ENCODE assay signal across 19 cellular contexts in the genomic region with DNA sequence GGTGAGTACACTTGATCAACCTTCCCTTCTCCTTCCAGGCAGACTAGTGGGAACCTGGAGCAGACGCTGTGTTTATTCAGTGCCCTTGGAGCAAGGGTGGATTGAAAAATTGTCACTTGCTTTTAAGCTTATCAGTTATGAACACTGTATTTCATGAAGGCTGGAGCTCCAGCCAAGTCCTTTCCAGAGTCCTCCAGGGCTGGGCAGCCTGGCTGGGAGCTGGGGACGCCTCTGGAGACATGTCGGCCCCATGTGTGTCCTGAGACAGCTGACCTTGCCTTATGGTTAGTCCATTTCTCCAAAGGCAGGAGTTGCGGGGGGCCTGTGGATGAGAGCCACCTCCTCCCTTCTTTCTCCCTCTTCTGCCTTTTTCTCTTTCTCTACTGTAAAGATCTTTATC.
A peak's percentile ranks its signal among the peaks of the same experiment; 100 is the strongest.
DNase-seq lines count a peak whose midpoint lies in the region; ATAC-seq and TF ChIP-seq lines count a peak whose summit lies in the region.
"Had no signal": no experiment of that assay in that cellular context is flagged by ENCODE, and none has a peak within 500 bp of the region (broad histone marks: within the 10 kb centered on the region; RNA-seq: fewer than 3 reads in every experiment).

No MANE protein-coding gene starts in this region.

- H3K27me3 Mint-ChIP-seq in GM23338 (ENCODE audit: insufficient read depth, low read depth, poor library complexity): peaks cover 8% of the 10 kb centered on the region
- H3K27me3 Mint-ChIP-seq in progenitor cell of endocrine pancreas: no peaks in the 10 kb centered on the region

- H3K36me3 ChIP-seq in GM23338 (ENCODE audit: insufficient read depth): no peaks in the 10 kb centered on the region
- H3K36me3 ChIP-seq: MG63 had no signal

- H3K4me1 Mint-ChIP-seq in GM23338: peaks cover 55% of the 10 kb centered on the region
- peaks cover 35% of the 10 kb centered on the region for H3K4me1 Mint-ChIP-seq in progenitor cell of endocrine pancreas (ENCODE audit: low read depth)

- DNase-seq in GM23338 (ENCODE audit: low spot score) (no peak), coronary artery (ENCODE audit: low spot score) (peak; percentile 45), left cardiac atrium (no peak), progenitor cell of endocrine pancreas (ENCODE audit: low spot score, unreplicated experiment) (no peak), MV-4-11 (lab: John Stamatoyannopoulos, UW) (no peak), HuH-7.5 (ENCODE audit: low spot score) (no peak)
- DNase-seq: DMS53, GDM1, MG63, NCI-H1048, NCI-H1436 treated with DMSO at 0.1 percent for 48 hours, NCI-H1930, NCI-H2227 treated with DMSO at 0.1 percent for 48 hours, NCI-H510A had no signal

- 0 out of 2 replicates have a peak overlapping the region, but pooled peaks have one; percentile 26 for H3K27ac ChIP-seq in GM23338 (ENCODE audit: low read depth)
- no peak overlapping the region for H3K27ac ChIP-seq in coronary artery
- H3K27ac ChIP-seq: RWPE1 had no signal

- no peak overlapping the region for H3K4me2 ChIP-seq in GM23338

- H3K79me2 ChIP-seq in GM23338 (replicated peaks; ENCODE audit: insufficient read depth): peaks cover 98% of the 10 kb centered on the region

- H3K4me3 Mint-ChIP-seq in GM23338 (no peak overlapping the region), progenitor cell of endocrine pancreas (ENCODE audit: low read depth) (no peak overlapping the region)
- H3K4me3 Mint-ChIP-seq: CD14-positive monocyte had no signal

- no peak for ATAC-seq in GM23338
- peak; percentile 60 to 64 for ATAC-seq in left cardiac atrium
- no peak for ATAC-seq in GM19395 (IDR thresholded peaks at IDR 0.05; ENCODE audit: unreplicated experiment)
- ATAC-seq: K562, SK-N-SH treated with all-trans-retinoic acid at 6 μM for 48 hours had no signal

- peaks cover 8% of the 10 kb centered on the region; the same call in 1 of the 2 replicates for H3F3A ChIP-seq in GM23338 (replicated peaks; ENCODE audit: low read depth)

- H3K27ac Mint-ChIP-seq in GM23338: no peak overlapping the region
- H3K27ac Mint-ChIP-seq in progenitor cell of endocrine pancreas: peak overlapping the region; percentile 16

- peaks cover 29% of the 10 kb centered on the region for H4K20me1 ChIP-seq in GM23338 (replicated peaks; ENCODE audit: insufficient read depth)

- intact Hi-C loops in left cardiac atrium (cut with DNase I): loop anchor here in 1 of 2 donors (5.0 kb wide), 1 partner anchor 44 kb away; no protein-coding TSS in a partner anchor

- TF ChIP-seq CTCF in GM23338 (conservative IDR thresholded peaks at IDR 0.05; ENCODE audit: low read depth in 2 of 2) (no peak), coronary artery (IDR thresholded peaks at IDR 0.05) (no peak), progenitor cell of endocrine pancreas (IDR thresholded peaks at IDR 0.05; ENCODE audit: unreplicated experiment) (no peak)

- peaks cover 6% of the 10 kb centered on the region; the same call in 2 of the 3 replicates for H3K36me3 Mint-ChIP-seq in GM23338 (ENCODE audit: low read depth)
- peaks cover 13% of the 10 kb centered on the region for H3K36me3 Mint-ChIP-seq in progenitor cell of endocrine pancreas (ENCODE audit: insufficient read depth)

- no peaks in the 10 kb centered on the region for H3K9me2 ChIP-seq in GM23338 (ENCODE audit: insufficient read depth)

- peaks cover 54% of the 10 kb centered on the region for H3K4me1 ChIP-seq in GM23338 (ENCODE audit: insufficient read depth)

- H3K27me3 ChIP-seq in GM23338 (ENCODE audit: insufficient read depth): no peaks in the 10 kb centered on the region
- H3K27me3 ChIP-seq: MG63 had no signal

- H3K9me3 Mint-ChIP-seq in GM23338 (peaks cover 4% of the 10 kb centered on the region; the same call in 1 of the 3 replicates), progenitor cell of endocrine pancreas (ENCODE audit: low read depth) (peaks cover 3% of the 10 kb centered on the region)
- H3K9me3 Mint-ChIP-seq: CD14-positive monocyte had no signal

- H2AFZ ChIP-seq in GM23338: no peak overlapping the region

- H3K4me3 ChIP-seq in GM23338 (no peak overlapping the region), coronary artery (no peak overlapping the region)
- H3K4me3 ChIP-seq: K562, MG63 had no signal

TF ChIP-seq in GM23338, 12 proteins besides CTCF, POLR2A, EP300 and RAD21 (continues in another document):
- TF ChIP-seq ZNF114 (CRISPR knock-in tag; IDR thresholded peaks at IDR 0.05) (no peak), CREB1 (CRISPR knock-in tag; IDR thresholded peaks at IDR 0.05; ENCODE audit: low read depth) (no peak), STAT1 (IDR thresholded peaks at IDR 0.05; ENCODE audit: unreplicated experiment) (no peak), NANOG (IDR thresholded peaks at IDR 0.05; ENCODE audit: borderline replicate concordance) (no peak), ZNF462 (CRISPR knock-in tag; IDR thresholded peaks at IDR 0.05) (no peak), JUNB (IDR thresholded peaks at IDR 0.05; ENCODE audit: unreplicated experiment) (no peak), ZNF331 (CRISPR knock-in tag; IDR thresholded peaks at IDR 0.05; ENCODE audit: low read depth) (no peak), POLR2AphosphoS5 (IDR thresholded peaks at IDR 0.05; ENCODE audit: low read depth) (no peak), EZH2 (IDR thresholded peaks at IDR 0.05; ENCODE audit: low read depth, unreplicated experiment) (no peak), EZH2phosphoT487 (IDR thresholded peaks at IDR 0.05; ENCODE audit: unreplicated experiment) (no peak)
- TF ChIP-seq, protein P1, sequence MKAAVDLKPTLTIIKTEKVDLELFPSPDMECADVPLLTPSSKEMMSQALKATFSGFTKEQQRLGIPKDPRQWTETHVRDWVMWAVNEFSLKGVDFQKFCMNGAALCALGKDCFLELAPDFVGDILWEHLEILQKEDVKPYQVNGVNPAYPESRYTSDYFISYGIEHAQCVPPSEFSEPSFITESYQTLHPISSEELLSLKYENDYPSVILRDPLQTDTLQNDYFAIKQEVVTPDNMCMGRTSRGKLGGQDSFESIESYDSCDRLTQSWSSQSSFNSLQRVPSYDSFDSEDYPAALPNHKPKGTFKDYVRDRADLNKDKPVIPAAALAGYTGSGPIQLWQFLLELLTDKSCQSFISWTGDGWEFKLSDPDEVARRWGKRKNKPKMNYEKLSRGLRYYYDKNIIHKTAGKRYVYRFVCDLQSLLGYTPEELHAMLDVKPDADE (IDR thresholded peaks at IDR 0.05): no peak

Comparison
In these comparisons a context has a peak if more than half of its experiments do, and no peak if none do; other contexts are left out.
1. ATAC-seq: peak in left cardiac atrium (2 of 2); none in GM23338 (single experiment) and GM19395 (single experiment).